ENCODE assay signal across 8 cellular contexts in the genomic region with DNA sequence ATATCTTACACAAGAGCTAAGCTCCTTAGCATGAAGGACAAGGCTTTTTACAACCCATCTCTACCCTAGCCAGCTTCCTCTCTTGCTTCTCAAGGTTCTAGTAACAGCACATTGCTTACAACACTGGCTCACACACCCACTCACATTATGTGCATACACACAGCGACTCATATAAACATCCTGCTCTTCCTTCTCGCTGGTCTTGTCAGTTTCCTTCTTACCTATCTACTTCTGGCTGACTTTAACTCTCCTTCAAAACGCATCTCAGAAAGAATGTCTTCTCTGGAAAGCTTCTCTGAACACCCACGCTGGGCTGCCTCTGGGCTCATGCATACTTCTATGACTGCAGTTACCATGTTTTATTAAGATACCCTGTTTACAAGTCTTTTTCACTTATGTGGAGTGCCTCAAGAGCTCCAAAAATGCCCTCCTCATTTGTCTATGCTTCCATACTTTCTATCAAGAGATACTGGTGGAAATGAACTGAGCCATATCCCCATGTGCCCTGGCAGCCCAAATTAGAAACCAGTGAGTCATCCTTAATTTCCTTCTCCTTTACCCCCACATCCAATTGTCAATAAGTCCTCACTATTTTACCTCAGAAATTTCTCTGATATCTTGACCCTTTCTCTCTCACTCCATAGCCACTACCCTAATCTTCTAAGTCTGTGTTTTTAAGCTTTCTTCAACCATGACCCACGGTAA.
DNase-seq lines count a peak whose midpoint lies in the region; ATAC-seq and TF ChIP-seq lines count a peak whose summit lies in the region.

No MANE protein-coding gene starts in this region.

- no peak for DNase-seq in activated CD4-positive, CD25-positive, alpha-beta regulatory T cell treated with anti-CD3 and anti-CD28 coated beads, Interleukin-2, amount 50 U/mL, for 72 hours
- DNase-seq in epithelial cell of esophagus (ENCODE audit: low read depth) (peak; percentile 79), mucosa of gallbladder (ENCODE audit: low spot score) (no peak), NCI-H524 (lab: John Stamatoyannopoulos, UW) (no peak), NCI-H345 treated with DMSO at 0.1 percent for 48 hours (lab: John Stamatoyannopoulos, UW; ENCODE audit: unreplicated experiment) (no peak)
- DNase-seq in stimulated activated naive CD8-positive, alpha-beta T cell treated with anti-CD3 and anti-CD28 coated beads, Interleukin-15, amount 100 ng/mL, for 72 hours: peak; percentile 30 to 43

- H3K4me1 Mint-ChIP-seq in stimulated activated naive CD8-positive, alpha-beta T cell treated with anti-CD3 and anti-CD28 coated beads, Interleukin-15, amount 100 ng/mL, for 72 hours: peaks cover 59% of the 10 kb centered on the region

- peak; percentile 89 to 94 for ATAC-seq in activated CD4-positive, CD25-positive, alpha-beta regulatory T cell treated with anti-CD3 and anti-CD28 coated beads, Interleukin-2, amount 50 U/mL, for 24 hours
- peak; percentile 94 for ATAC-seq in stimulated activated naive CD8-positive, alpha-beta T cell treated with anti-CD3 and anti-CD28 coated beads, Interleukin-15, amount 100 ng/mL, for 72 hours

- no peaks in the 10 kb centered on the region for H3K27me3 Mint-ChIP-seq in stimulated activated naive CD8-positive, alpha-beta T cell treated with anti-CD3 and anti-CD28 coated beads, Interleukin-15, amount 100 ng/mL, for 72 hours

- H3K27ac Mint-ChIP-seq in stimulated activated naive CD8-positive, alpha-beta T cell treated with anti-CD3 and anti-CD28 coated beads, Interleukin-15, amount 100 ng/mL, for 72 hours: peak overlapping the region; percentile 34 to 74

- no peak for TF ChIP-seq CTCF in epithelial cell of esophagus (IDR thresholded peaks at IDR 0.05; ENCODE audit: insufficient read depth, low read depth, low read length, missing control alignments)

- H3K4me3 ChIP-seq in epithelial cell of esophagus (ENCODE audit: low read length): no peak overlapping the region

- peak overlapping the region; percentile 54 to 58 for H3K4me3 Mint-ChIP-seq in stimulated activated naive CD8-positive, alpha-beta T cell treated with anti-CD3 and anti-CD28 coated beads, Interleukin-15, amount 100 ng/mL, for 72 hours

- no peaks in the 10 kb centered on the region for H3K9me3 Mint-ChIP-seq in stimulated activated naive CD8-positive, alpha-beta T cell treated with anti-CD3 and anti-CD28 coated beads, Interleukin-15, amount 100 ng/mL, for 72 hours

TF ChIP-seq in PFSK-1, 5 proteins besides CTCF, POLR2A, EP300 and RAD21:
- TF ChIP-seq SIN3A (IDR thresholded peaks at IDR 0.05; ENCODE audit: borderline replicate concordance, insufficient read depth, low read length) (0 out of 2 replicates have a peak, but pooled peaks have one; percentile 42), POLR2AphosphoS5 (IDR thresholded peaks at IDR 0.05; ENCODE audit: low read depth, low read length) (no peak)

Comparison
In these comparisons a context has a peak if more than half of its experiments do, and no peak if none do; other contexts are left out.
1. DNase-seq: peak in epithelial cell of esophagus (single experiment) and stimulated activated naive CD8-positive, alpha-beta T cell treated with anti-CD3 and anti-CD28 coated beads, Interleukin-15, amount 100 ng/mL, for 72 hours (2 of 2); none in activated CD4-positive, CD25-positive, alpha-beta regulatory T cell treated with anti-CD3 and anti-CD28 coated beads, Interleukin-2, amount 50 U/mL, for 72 hours (single experiment), mucosa of gallbladder (single experiment), NCI-H524 (0 of 2) and NCI-H345 treated with DMSO at 0.1 percent for 48 hours (single experiment).